Comparison of ENCODE assay signal across 8 cellular contexts in genomic region chr3:174439621-174440349, GRCh38.
A peak's percentile ranks its signal among the peaks of the same experiment; 100 is the strongest.
DNase-seq lines count a peak whose midpoint lies in the region; ATAC-seq, FAIRE-seq and TF ChIP-seq lines count a peak whose summit lies in the region.

No MANE protein-coding gene starts in this region.

- peaks cover 22% of the 10 kb centered on the region for H3K79me2 ChIP-seq in astrocyte (ENCODE audit: insufficient read depth, low read length)

- no peaks in the 10 kb centered on the region for H3K36me3 ChIP-seq in astrocyte (ENCODE audit: insufficient read depth, low read length)

- peaks cover 8% of the 10 kb centered on the region for H3K4me1 ChIP-seq in astrocyte (ENCODE audit: insufficient read depth, low read length)

- no peak for TF ChIP-seq CTCF in astrocyte (IDR thresholded peaks at IDR 0.05; ENCODE audit: insufficient read depth, low read depth, low read length)

- H3K4me2 ChIP-seq in astrocyte (ENCODE audit: low read length), result peak overlapping the region; percentile 91

- no peaks in the 10 kb centered on the region for H3K27me3 ChIP-seq in astrocyte (ENCODE audit: insufficient read depth, low read length)

- no peaks in the 10 kb centered on the region for H3K36me3 Mint-ChIP-seq in astrocyte (ENCODE audit: low read depth, unreplicated experiment)
- H3K36me3 Mint-ChIP-seq in activated CD8-positive, alpha-beta memory T cell treated with anti-CD3 and anti-CD28 coated beads, Interleukin-2, amount 10 ng/mL, durations not matched to agents 7 days and 5 days, result peaks cover 1% of the 10 kb centered on the region

- H3K4me3 Mint-ChIP-seq in astrocyte (ENCODE audit: unreplicated experiment), result peak overlapping the region; percentile 85
- H3K4me3 Mint-ChIP-seq in activated CD8-positive, alpha-beta memory T cell treated with anti-CD3 and anti-CD28 coated beads, Interleukin-2, amount 10 ng/mL, durations not matched to agents 7 days and 5 days, result no peak overlapping the region

- peak; percentile 93 for FAIRE-seq in astrocyte (lab: Jason Lieb, UNC)

- peak overlapping the region; percentile 92 for H3K4me3 ChIP-seq in astrocyte (ENCODE audit: insufficient read depth, low read depth, low read length)
- peak overlapping the region; percentile 76; the same call in 1 of the 2 replicates for H3K4me3 ChIP-seq in iPS-18c (ENCODE audit: insufficient read depth, low read depth, low read length)
- peak overlapping the region; percentile 73 for H3K4me3 ChIP-seq in skeletal muscle cell (ENCODE audit: low read depth, low read length)

- peak overlapping the region; percentile 22 for H2AFZ ChIP-seq in astrocyte (ENCODE audit: low read depth, low read length)

- no peak for ATAC-seq in GM18868 (IDR thresholded peaks at IDR 0.05; ENCODE audit: unreplicated experiment)
- no peak for ATAC-seq in HG02571 (IDR thresholded peaks at IDR 0.05; ENCODE audit: unreplicated experiment)
- ATAC-seq in activated CD8-positive, alpha-beta memory T cell treated with anti-CD3 and anti-CD28 coated beads, Interleukin-2, amount 10 ng/mL, durations not matched to agents 7 days and 5 days, result no peak

- DNase-seq in Daoy (ENCODE audit: low read depth) (peak; percentile 90), MV-4-11 (lab: John Stamatoyannopoulos, UW) (peak; percentile 89), astrocyte (ENCODE audit: low read depth) (peak; percentile 99), skeletal muscle cell (ENCODE audit: low read depth) (peak; percentile 97)
- DNase-seq in activated CD8-positive, alpha-beta memory T cell treated with anti-CD3 and anti-CD28 coated beads, Interleukin-2, amount 10 ng/mL, durations not matched to agents 7 days and 5 days, result no peak

- no peaks in the 10 kb centered on the region for H3K27me3 Mint-ChIP-seq in astrocyte (ENCODE audit: low read depth, unreplicated experiment)
- H3K27me3 Mint-ChIP-seq in activated CD8-positive, alpha-beta memory T cell treated with anti-CD3 and anti-CD28 coated beads, Interleukin-2, amount 10 ng/mL, durations not matched to agents 7 days and 5 days, result peaks cover 26% of the 10 kb centered on the region

- H3K27ac Mint-ChIP-seq in astrocyte (ENCODE audit: unreplicated experiment), result peak overlapping the region; percentile 99
- H3K27ac Mint-ChIP-seq in activated CD8-positive, alpha-beta memory T cell treated with anti-CD3 and anti-CD28 coated beads, Interleukin-2, amount 10 ng/mL, durations not matched to agents 7 days and 5 days, result no peak overlapping the region

- H4K20me1 ChIP-seq in astrocyte (ENCODE audit: insufficient read depth, low read length), result no peaks in the 10 kb centered on the region

- H3K4me1 Mint-ChIP-seq in astrocyte (ENCODE audit: low read depth, unreplicated experiment), result peaks cover 19% of the 10 kb centered on the region
- H3K4me1 Mint-ChIP-seq in activated CD8-positive, alpha-beta memory T cell treated with anti-CD3 and anti-CD28 coated beads, Interleukin-2, amount 10 ng/mL, durations not matched to agents 7 days and 5 days, result peaks cover 7% of the 10 kb centered on the region

- peak overlapping the region; percentile 95 for H3K27ac ChIP-seq in astrocyte (ENCODE audit: low read depth, low read length)

- peak overlapping the region; percentile 91 for H3K9ac ChIP-seq in astrocyte (ENCODE audit: low read length)

- CTCF ChIA-PET in activated CD8-positive, alpha-beta memory T cell treated with anti-CD3 and anti-CD28 coated beads, Interleukin-2, amount 10 ng/mL, durations not matched to agents 7 days and 5 days (lab: Charles Lee), result no interaction called here

- no peaks in the 10 kb centered on the region for H3K9me3 Mint-ChIP-seq in astrocyte (ENCODE audit: unreplicated experiment)
- no peaks in the 10 kb centered on the region for H3K9me3 Mint-ChIP-seq in activated CD8-positive, alpha-beta memory T cell treated with anti-CD3 and anti-CD28 coated beads, Interleukin-2, amount 10 ng/mL, durations not matched to agents 7 days and 5 days (ENCODE audit: low read depth)

- H3K9me3 ChIP-seq in astrocyte (ENCODE audit: insufficient read depth, low read depth, low read length) (no peaks in the 10 kb centered on the region), iPS-18c (ENCODE audit: control insufficient read depth, insufficient read depth, low read length) (no peaks in the 10 kb centered on the region)
